In the genomic region with DNA sequence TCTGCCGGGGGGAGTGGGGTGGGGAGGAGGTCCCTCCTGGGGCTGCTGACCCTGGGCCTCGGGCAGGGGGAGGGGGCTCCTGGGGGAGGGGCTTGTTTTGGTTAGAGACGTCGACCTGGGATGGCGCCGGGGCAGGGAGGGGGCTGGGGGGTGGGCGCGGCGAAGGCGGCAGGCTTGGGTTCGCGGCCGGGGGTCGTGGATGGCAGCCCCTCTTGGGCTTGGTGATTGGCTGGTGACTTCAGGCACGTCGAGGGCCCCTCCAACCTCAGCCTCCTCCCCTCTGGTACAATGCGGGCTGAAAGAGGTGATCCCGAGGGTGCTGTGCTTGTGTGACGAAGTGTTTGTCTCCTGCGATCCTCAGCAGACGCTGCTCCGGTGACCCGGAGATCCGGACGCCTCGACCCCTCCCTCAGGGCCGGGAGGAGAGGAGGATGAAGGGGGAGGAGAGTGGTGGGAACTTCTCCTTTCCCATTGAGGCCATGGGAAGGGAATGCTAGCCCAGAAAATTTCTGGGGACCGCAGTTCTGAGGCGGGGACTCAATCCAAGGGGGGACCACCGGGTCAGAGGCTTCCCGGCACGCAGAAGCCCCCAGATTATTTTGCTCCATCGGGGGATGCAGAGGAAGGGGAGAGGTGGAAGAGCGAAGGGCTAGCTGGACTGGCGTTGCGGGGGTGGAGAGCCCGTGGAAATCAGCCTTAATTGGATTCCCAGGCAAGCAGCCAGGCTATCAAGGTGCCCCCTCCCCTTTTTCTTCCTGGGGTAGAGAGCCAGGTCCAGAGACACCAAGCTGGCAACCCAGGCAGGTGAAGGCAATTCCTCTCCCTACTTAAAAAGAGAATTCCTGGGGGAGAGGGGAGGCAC, we compare ENCODE assay signal across 8 cellular contexts. TPM values are rescaled to one million over a fixed set of nuclear protein-coding genes. Genes with fewer than 3 reads are reported as not detected.
A peak's percentile ranks its signal among the peaks of the same experiment; 100 is the strongest.
DNase-seq lines count a peak whose midpoint lies in the region; ATAC-seq and TF ChIP-seq lines count a peak whose summit lies in the region.

No MANE protein-coding gene starts in this region.

- H3K27me3 ChIP-seq in GM06990 (replicated peaks; ENCODE audit: control insufficient read depth, insufficient read depth, low read length): no peaks in the 10 kb centered on the region
- no peaks in the 10 kb centered on the region for H3K27me3 ChIP-seq in fibroblast of lung (ENCODE audit: control insufficient read depth, insufficient read depth, low read length)
- H3K27me3 ChIP-seq in psoas muscle (ENCODE audit: insufficient read depth in 3 of 3, low read length in 2 of 3): no peaks in the 10 kb centered on the region

- no peaks in the 10 kb centered on the region for H3K9me2 ChIP-seq in OCI-LY7 (ENCODE audit: insufficient read depth, low read length)

- TF ChIP-seq CTCF in GM06990 (IDR thresholded peaks at IDR 0.05; ENCODE audit: insufficient read depth, low read length, poor library complexity, severe bottlenecking) (no peak), OCI-LY7 (conservative IDR thresholded peaks at IDR 0.05; ENCODE audit: low read length) (no peak), fibroblast of lung (conservative IDR thresholded peaks at IDR 0.05 in 1 of 2, IDR thresholded peaks at IDR 0.05 in 1 of 2; ENCODE audit: low read depth in 1 of 2, low read length in 2 of 2) (no peak), psoas muscle (IDR thresholded peaks at IDR 0.05) (no peak)

- intact Hi-C loops in OCI-LY7 (cut with micrococcal nuclease; ENCODE audit: unreplicated experiment) (loop anchor here (5.0 kb wide), 1 partner anchor 137 kb away; no protein-coding TSS in a partner anchor), psoas muscle (cut with DNase I) (no loop called here)

- ATAC-seq in psoas muscle (no peak), GM18909 (IDR thresholded peaks at IDR 0.05; ENCODE audit: poor library complexity, unreplicated experiment) (no peak), HG03439 (IDR thresholded peaks at IDR 0.05; ENCODE audit: unreplicated experiment) (no peak)

- CTCF ChIA-PET in OCI-LY7 (lab: Charles Lee; ENCODE audit: unreplicated experiment): interaction anchor here (0.6 kb wide), 1 partner anchor 34 kb away, joined by 8 read pairs; no protein-coding TSS in a partner anchor

- 60 to 63% (median 62%) methylated on average over 32 to 37 of the region's 37 CpGs for WGBS in psoas muscle, 3 donors

- H3K27ac ChIP-seq in OCI-LY7 (ENCODE audit: low read depth, low read length, poor library complexity, severe bottlenecking) (no peak overlapping the region), fibroblast of lung (ENCODE audit: insufficient read depth, low read length) (no peak overlapping the region), psoas muscle (no peak overlapping the region)

- H3K36me3 ChIP-seq in GM06990 (ENCODE audit: control insufficient read depth, insufficient read depth, low read length): no peaks in the 10 kb centered on the region; the same call in none of the 2 replicates
- peaks cover 9% of the 10 kb centered on the region; the same call in 1 of the 2 replicates for H3K36me3 ChIP-seq in OCI-LY7 (ENCODE audit: insufficient read depth, low read length)
- H3K36me3 ChIP-seq in fibroblast of lung (ENCODE audit: control insufficient read depth, insufficient read depth, low read length): peaks cover 4% of the 10 kb centered on the region
- H3K36me3 ChIP-seq in psoas muscle (ENCODE audit: insufficient read depth in 1 of 2, low read depth in 1 of 2): no peaks in the 10 kb centered on the region

- H3K4me1 ChIP-seq in OCI-LY7 (ENCODE audit: insufficient read depth, low read length, poor library complexity, severe bottlenecking) (peaks cover 21% of the 10 kb centered on the region), fibroblast of lung (ENCODE audit: control insufficient read depth, extremely low read depth, insufficient read depth, low read length) (peaks cover 9% of the 10 kb centered on the region), psoas muscle (no peaks in the 10 kb centered on the region)

- H3K4me3 ChIP-seq in GM06990 (replicated peaks; ENCODE audit: low read depth, low read length): peak overlapping the region; percentile 66
- no peak overlapping the region for H3K4me3 ChIP-seq in OCI-LY7 (ENCODE audit: low read depth, low read length, poor library complexity, severe bottlenecking)
- H3K4me3 ChIP-seq in fibroblast of lung (replicated peaks in 1 of 4; ENCODE audit: control extremely low read depth in 1 of 4, insufficient read depth in 1 of 4, low read depth in 3 of 4, low read length in 4 of 4): peak overlapping the region in 1 of 4 experiments; percentile 64
- H3K4me3 ChIP-seq in psoas muscle: peak overlapping the region; percentile 63

- BruUV-seq in OCI-LY7 (replicated peaks; lab: Mats Ljungman, UMichigan): no TSS peak

- peak overlapping the region; percentile 51; the same call in 1 of the 2 replicates for H3K4me2 ChIP-seq in OCI-LY7 (ENCODE audit: low read length)
- H3K4me2 ChIP-seq in fibroblast of lung (ENCODE audit: extremely low read depth, insufficient read depth, low read length): peak overlapping the region; percentile 92

- H3K9me3 ChIP-seq in OCI-LY7 (ENCODE audit: low read length): no peaks in the 10 kb centered on the region
- H3K9me3 ChIP-seq in fibroblast of lung (ENCODE audit: control insufficient read depth, insufficient read depth, low read depth, low read length): no peaks in the 10 kb centered on the region
- H3K9me3 ChIP-seq in psoas muscle: no peaks in the 10 kb centered on the region

- DNase-seq in GM06990 (ENCODE audit: extremely low read depth, insufficient read length): no peak
- DNase-seq in OCI-LY7 (ENCODE audit: low spot score): no peak
- no peak for DNase-seq in fibroblast of lung (ENCODE audit: low read depth in 2 of 2)
- DNase-seq in psoas muscle: no peak
- DNase-seq in GF-D8 (lab: John Stamatoyannopoulos, UW): no peak
- no peak for DNase-seq in NCI-H1105 treated with DMSO at 0.1 percent for 48 hours (lab: John Stamatoyannopoulos, UW)

- no peaks in the 10 kb centered on the region for H3K79me2 ChIP-seq in OCI-LY7 (ENCODE audit: insufficient read depth, low read depth, low read length)
- H3K79me2 ChIP-seq in fibroblast of lung (ENCODE audit: control insufficient read depth, insufficient read depth, low read length): peaks cover 28% of the 10 kb centered on the region

- H3K9ac ChIP-seq in fibroblast of lung (ENCODE audit: insufficient read depth, low read length): peak overlapping the region; percentile 58

- H4K20me1 ChIP-seq in OCI-LY7 (ENCODE audit: insufficient read depth, low read length) (0 out of 2 replicates have a peak, but pooled peaks cover 5% of the 10 kb centered on the region), fibroblast of lung (ENCODE audit: control insufficient read depth, extremely low read depth, insufficient read depth, low read length) (no peaks in the 10 kb centered on the region)

- H2AFZ ChIP-seq in OCI-LY7 (ENCODE audit: low read length) (no peak overlapping the region), fibroblast of lung (ENCODE audit: low read length) (no peak overlapping the region)

- POLR2A ChIA-PET in OCI-LY7 (lab: Charles Lee): no interaction called here

RNA-seq across cellular contexts. Expression of a gene that starts 44.0 kb away (rescaled TPM):
- 17.1 and 20.1 TPM in 2 replicates for total RNA-seq in OCI-LY7 (2014; rRNA removed; shearing (Covaris generic))
- total RNA-seq in OCI-LY7 (2022) (49.4 and 54.3 TPM in 2 replicates), fibroblast of lung (4.1 and 6.6 TPM in 2 replicates), psoas muscle (1 to 10 TPM; 6.8 to 7.9 (median 7.2) TPM)
- polyA plus RNA-seq in fibroblast of lung (2.1 TPM in 2 replicates), psoas muscle (1 to 10 TPM; 4.0 to 9.0 (median 6.6) TPM)
- 10.3 and 10.4 TPM in 2 replicates for polyA plus RNA-seq in fibroblast of lung (2012)
- polyA minus RNA-seq in fibroblast of lung (ENCODE audit: low replicate concordance): 9.3 and 9.7 TPM in 2 replicates
